ENCODE assay signal across 13 cellular contexts in the genomic region with DNA sequence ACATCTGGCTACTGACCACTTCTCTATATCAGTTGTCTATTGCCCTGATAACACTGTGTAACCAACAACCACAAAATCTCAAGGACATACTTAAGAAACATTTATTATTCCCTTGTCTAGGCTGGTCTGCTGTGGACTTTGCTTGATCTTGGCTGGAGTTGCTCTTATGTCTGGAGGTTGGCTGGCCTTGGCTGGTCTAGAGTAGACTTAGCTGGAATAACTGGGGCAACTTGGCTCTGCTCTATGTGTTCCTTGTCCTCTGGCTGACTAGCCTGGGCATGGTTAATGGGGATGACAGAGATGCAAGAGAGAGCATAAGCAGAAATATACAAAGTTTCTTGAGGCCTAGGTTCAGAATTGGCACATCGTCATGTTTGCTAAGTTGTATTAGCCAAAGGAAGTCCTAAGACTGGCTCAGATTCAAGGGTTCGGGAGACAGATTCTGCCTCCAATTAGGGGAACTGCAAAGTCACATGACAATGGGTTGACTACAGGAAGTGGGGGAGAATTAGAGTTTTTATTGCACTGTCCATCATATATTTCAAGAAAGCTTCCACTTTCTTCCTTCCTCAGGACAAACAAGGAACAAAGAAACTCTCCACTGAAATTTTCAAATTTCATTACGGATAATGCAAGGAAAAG.
A peak's percentile ranks its signal among the peaks of the same experiment; 100 is the strongest.
DNase-seq lines count a peak whose midpoint lies in the region; ATAC-seq and TF ChIP-seq lines count a peak whose summit lies in the region.
"Had no signal": no experiment of that assay in that cellular context is flagged by ENCODE, and none has a peak within 500 bp of the region (broad histone marks: within the 10 kb centered on the region; RNA-seq: fewer than 3 reads in every experiment).

No MANE protein-coding gene starts in this region.

- no peak overlapping the region for H4K12ac ChIP-seq in trophoblast cell (ENCODE audit: low read depth, low read length)

- no peaks in the 10 kb centered on the region for H3K27me3 ChIP-seq in CD4-positive, alpha-beta T cell (ENCODE audit: control insufficient read depth, insufficient read depth, low read length)
- H3K27me3 ChIP-seq in gastroesophageal sphincter: no peaks in the 10 kb centered on the region
- H3K27me3 ChIP-seq in trophoblast cell (ENCODE audit: insufficient read depth, low read length): no peaks in the 10 kb centered on the region
- H3K27me3 ChIP-seq in esophagus muscularis mucosa: peaks cover 0 to 5% (median 0%) of the 10 kb centered on the region in 4 donors
- H3K27me3 ChIP-seq in SJCRH30: no peaks in the 10 kb centered on the region

- H2BK12ac ChIP-seq in trophoblast cell (ENCODE audit: low read length): peak overlapping the region; percentile 91

- TF ChIP-seq CTCF in CD4-positive, alpha-beta T cell (IDR thresholded peaks at IDR 0.05): no peak
- no peak for TF ChIP-seq CTCF in gastroesophageal sphincter (IDR thresholded peaks at IDR 0.05)
- no peak for TF ChIP-seq CTCF in esophagus muscularis mucosa (IDR thresholded peaks at IDR 0.05)

- H2BK5ac ChIP-seq in trophoblast cell (ENCODE audit: low read depth, low read length, poor library complexity): no peak overlapping the region

- peak overlapping the region; percentile 38 for H4K8ac ChIP-seq in trophoblast cell (ENCODE audit: low read depth, low read length)

- POLR2A ChIA-PET in CD4-positive, alpha-beta T cell (lab: Charles Lee): interaction anchor here (1.4 to 3.0 kb wide), 2 partner anchors 25 to 356 kb away, joined by 3 to 34 read pairs; partner anchors contain the start of gene IVNS1ABP

- no peak overlapping the region for H3K4ac ChIP-seq in trophoblast cell (ENCODE audit: low read depth, low read length)

- 61 to 80% methylated on average over 1 to 3 of the region's 3 CpGs for WGBS in gastroesophageal sphincter (ENCODE audit: low coverage in 1 of 2), 2 donors
- no CpG with 5 or more reads among the region's 3 CpGs for WGBS in trophoblast cell (ENCODE audit: extremely low coverage, insufficient coverage, insufficient read length)
- 59% methylated on average over 3 of the region's 3 CpGs for WGBS in esophagus muscularis mucosa

- intact Hi-C loops in CD4-positive, alpha-beta T cell (cut with DNase I, micrococcal nuclease): loop anchor here (5.0 to 10.0 kb wide), 4 partner anchors 106 to 516 kb away; partner anchors contain the start of genes IVNS1ABP (in 1 of the 2), SWT1 (in 1 of the 2) and TRMT1L (in 1 of the 2)
- intact Hi-C loops in esophagus muscularis mucosa (cut with DNase I): loop anchor here (10.0 kb wide), 1 partner anchor 358 kb away; the partner anchor contains the start of gene IVNS1ABP

- H3K9me3 Mint-ChIP-seq in CD4-positive, alpha-beta T cell: no peaks in the 10 kb centered on the region

- no peaks in the 10 kb centered on the region for H3K27me3 Mint-ChIP-seq in CD4-positive, alpha-beta T cell
- H3K27me3 Mint-ChIP-seq: activated T-cell treated with anti-CD3 and anti-CD28 coated beads, Interleukin-2, amount 50 U/mL, for 24 hours had no signal

- H3K4me1 Mint-ChIP-seq in CD4-positive, alpha-beta T cell (ENCODE audit: low read depth): peaks cover 60% of the 10 kb centered on the region

- no peak overlapping the region for H3K4me3 ChIP-seq in gastroesophageal sphincter
- no peak overlapping the region for H3K4me3 ChIP-seq in trophoblast cell (ENCODE audit: low read depth, low read length)
- H3K4me3 ChIP-seq in esophagus muscularis mucosa: no peak overlapping the region
- no peak overlapping the region for H3K4me3 ChIP-seq in SJCRH30
- H3K4me3 ChIP-seq: dorsolateral prefrontal cortex had no signal

- no peak overlapping the region for H2AFZ ChIP-seq in trophoblast cell (ENCODE audit: insufficient read depth, low read length, poor library complexity)

- no peaks in the 10 kb centered on the region for H3K36me3 Mint-ChIP-seq in CD4-positive, alpha-beta T cell (ENCODE audit: low read depth)

- peak overlapping the region; percentile 27 for H3K27ac Mint-ChIP-seq in CD4-positive, alpha-beta T cell
- H3K27ac Mint-ChIP-seq: activated T-cell treated with anti-CD3 and anti-CD28 coated beads, Interleukin-2, amount 50 U/mL, for 24 hours had no signal

- no peak overlapping the region for H3K27ac ChIP-seq in CD4-positive, alpha-beta T cell (ENCODE audit: low read depth, low read length)
- H3K27ac ChIP-seq in gastroesophageal sphincter (no peak overlapping the region), trophoblast cell (ENCODE audit: low read depth, low read length) (no peak overlapping the region), esophagus muscularis mucosa (replicated peaks in 1 of 4) (no peak overlapping the region), SJCRH30 (no peak overlapping the region)

- no peak overlapping the region for H3K14ac ChIP-seq in trophoblast cell (ENCODE audit: low read length)

- no peak for ATAC-seq in CD4-positive, alpha-beta T cell (ENCODE audit: poor library complexity)
- ATAC-seq in gastroesophageal sphincter: peak; percentile 39
- ATAC-seq in GM18502 (IDR thresholded peaks at IDR 0.05; ENCODE audit: poor library complexity, unreplicated experiment): no peak
- ATAC-seq in GM21723 (IDR thresholded peaks at IDR 0.05; ENCODE audit: unreplicated experiment): no peak
- ATAC-seq: stimulated activated naive CD8-positive, alpha-beta T cell treated with anti-CD3 and anti-CD28 coated beads, Interleukin-15, Interleukin-2, amounts not matched to agents 100 U/mL and 50 U/mL, for 24 hours had no signal

- TF ChIP-seq POLR2A in gastroesophageal sphincter (IDR thresholded peaks at IDR 0.05): no peak
- no peak for TF ChIP-seq POLR2A in esophagus muscularis mucosa (IDR thresholded peaks at IDR 0.05; ENCODE audit: low read depth)

- H3K36me3 ChIP-seq in gastroesophageal sphincter (no peaks in the 10 kb centered on the region), trophoblast cell (ENCODE audit: control insufficient read depth in 1 of 2, insufficient read depth in 2 of 2, low read length in 2 of 2) (no peaks in the 10 kb centered on the region), esophagus muscularis mucosa (no peaks in the 10 kb centered on the region), SJCRH30 (no peaks in the 10 kb centered on the region)

- H3K4me1 ChIP-seq in gastroesophageal sphincter: no peaks in the 10 kb centered on the region
- no peaks in the 10 kb centered on the region for H3K4me1 ChIP-seq in trophoblast cell (ENCODE audit: control insufficient read depth in 1 of 2, insufficient read depth in 2 of 2, low read length in 2 of 2)
- H3K4me1 ChIP-seq in esophagus muscularis mucosa: peaks cover 0 to 13% (median 2%) of the 10 kb centered on the region in 4 donors
- no peaks in the 10 kb centered on the region for H3K4me1 ChIP-seq in SJCRH30

- H3K23ac ChIP-seq in trophoblast cell (ENCODE audit: low read length): no peak overlapping the region

- no peak overlapping the region for H3K9ac ChIP-seq in trophoblast cell (ENCODE audit: low read length)

- CTCF ChIA-PET in CD4-positive, alpha-beta T cell (lab: Charles Lee): interaction anchor here (1.1 to 4.4 kb wide), 2 partner anchors 8 to 355 kb away, joined by 6 to 31 read pairs; partner anchors contain the start of gene IVNS1ABP

- H3K79me2 ChIP-seq in trophoblast cell (ENCODE audit: control insufficient read depth, insufficient read depth, low read length, poor library complexity): no peaks in the 10 kb centered on the region

- H3K18ac ChIP-seq in trophoblast cell (ENCODE audit: low read length): peak overlapping the region; percentile 29

- H3K4me2 ChIP-seq in trophoblast cell (ENCODE audit: low read length): no peak overlapping the region

- no peak for DNase-seq in CD4-positive, alpha-beta T cell
- DNase-seq in NOMO-1 (lab: John Stamatoyannopoulos, UW; ENCODE audit: unreplicated experiment in 2 of 2): peak; percentile 45 to 56
- no peak for DNase-seq in trophoblast cell
- DNase-seq in esophagus muscularis mucosa (ENCODE audit: extremely low spot score): no peak
- DNase-seq in SJCRH30: no peak
- DNase-seq: activated CD4-positive, alpha-beta T cell treated with anti-CD3 and anti-CD28 coated beads for 48 hours; activated T-cell treated with anti-CD3 and anti-CD28 coated beads, Interleukin-2, amount 50 U/mL, for 24 hours; dorsolateral prefrontal cortex; NCI-H226; stimulated activated naive CD8-positive, alpha-beta T cell treated with anti-CD3 and anti-CD28 coated beads, Interleukin-15, Interleukin-2, amounts not matched to agents 100 U/mL and 50 U/mL, for 24 hours had no signal

- H2AK5ac ChIP-seq in trophoblast cell (ENCODE audit: low read length): peak overlapping the region; percentile 91

- H3K79me1 ChIP-seq in trophoblast cell (ENCODE audit: low read length): peaks cover 5% of the 10 kb centered on the region

- H3K9me3 ChIP-seq in CD4-positive, alpha-beta T cell (ENCODE audit: control insufficient read depth, low read length): no peaks in the 10 kb centered on the region
- H3K9me3 ChIP-seq in gastroesophageal sphincter (no peaks in the 10 kb centered on the region), trophoblast cell (ENCODE audit: insufficient read depth, low read depth, low read length) (no peaks in the 10 kb centered on the region), esophagus muscularis mucosa (no peaks in the 10 kb centered on the region), SJCRH30 (replicated peaks) (no peaks in the 10 kb centered on the region)

- peak overlapping the region; percentile 24 for H4K91ac ChIP-seq in trophoblast cell (ENCODE audit: low read depth, low read length)

- H3K4me3 Mint-ChIP-seq in CD4-positive, alpha-beta T cell: no peak overlapping the region
- H3K4me3 Mint-ChIP-seq: activated T-cell treated with anti-CD3 and anti-CD28 coated beads, Interleukin-2, amount 50 U/mL, for 24 hours had no signal

- TF ChIP-seq EP300 in gastroesophageal sphincter (IDR thresholded peaks at IDR 0.05) (no peak), esophagus muscularis mucosa (IDR thresholded peaks at IDR 0.05) (no peak)

- H2BK120ac ChIP-seq in trophoblast cell (ENCODE audit: insufficient read depth, low read length, poor library complexity): peak overlapping the region; percentile 76

Comparison
In these comparisons a context has a peak if more than half of its experiments do, and no peak if none do; other contexts are left out.
1. DNase-seq: peak in NOMO-1 (2 of 2); none in CD4-positive, alpha-beta T cell (0 of 10), trophoblast cell (0 of 2), esophagus muscularis mucosa (single experiment) and SJCRH30 (0 of 2).